In genomic region chr1:235128453-235129328, GRCh38 we compare ENCODE assay signal across 8 cellular contexts. TPM values are rescaled to one million over a fixed set of nuclear protein-coding genes. Genes with fewer than 3 reads are reported as not detected.
DNase-seq lines count a peak whose midpoint lies in the region; ATAC-seq, FAIRE-seq and TF ChIP-seq lines count a peak whose summit lies in the region.

Gene TOMM20, minus strand, starts transcription at chr1:235128837. Its CDS starts 122 bp downstream, at chr1:235128715.

- no peak for TF ChIP-seq CTCF in D721Med (IDR thresholded peaks at IDR 0.05; ENCODE audit: insufficient read depth, missing control alignments)
- TF ChIP-seq CTCF in OCI-LY3 (IDR thresholded peaks at IDR 0.05; ENCODE audit: low read depth, low read length) = no peak

- peak; percentile 94 for ATAC-seq in GM21515 (IDR thresholded peaks at IDR 0.05; ENCODE audit: unreplicated experiment)

- H3K36me3 ChIP-seq in OCI-LY3 (replicated peaks; ENCODE audit: low read depth, low read length) = peaks cover 29% of the 10 kb centered on the region

- no peaks in the 10 kb centered on the region for H3K27me3 ChIP-seq in OCI-LY3 (ENCODE audit: low read depth, low read length)
- H3K27me3 ChIP-seq in mononuclear cell (ENCODE audit: insufficient read depth, low read length) = no peaks in the 10 kb centered on the region

- H3K9ac ChIP-seq in OCI-LY3 (ENCODE audit: low read length) = peak within 1 kb of the TSS; percentile 85

- peaks cover 55% of the 10 kb centered on the region for H3K79me2 ChIP-seq in OCI-LY3 (ENCODE audit: low read length)

- H3K27ac ChIP-seq in OCI-LY3 (ENCODE audit: low read length) = peak within 1 kb of the TSS; percentile 60

- FAIRE-seq in D721Med (lab: Jason Lieb, UNC) = peak; percentile 73

- H3K9me3 ChIP-seq in OCI-LY3 (ENCODE audit: insufficient read depth, low read length) = no peaks in the 10 kb centered on the region
- no peaks in the 10 kb centered on the region for H3K9me3 ChIP-seq in mononuclear cell (ENCODE audit: low read depth, low read length)

- peaks cover 39% of the 10 kb centered on the region for H4K20me1 ChIP-seq in OCI-LY3 (ENCODE audit: insufficient read depth, low read length)

- DNase-seq in D721Med (ENCODE audit: insufficient read length, low spot score) (peak; percentile 94), HuH-7 (ENCODE audit: low spot score) (peak; percentile 96), epidermal melanocyte (ENCODE audit: insufficient read length, low spot score) (peak; percentile 92)
- peak; percentile 97 for DNase-seq in activated CD8-positive, alpha-beta memory T cell treated with anti-CD3 and anti-CD28 coated beads, Interleukin-2, amount 50 U/mL, for 48 hours
- peak; percentile 75 to 86 for DNase-seq in stimulated activated CD8-positive, alpha-beta memory T cell treated with anti-CD3 and anti-CD28 coated beads, Interleukin-4, amount 100 ng/mL, for 1 hour (ENCODE audit: low read depth in 2 of 2, low spot score in 1 of 2)

- H3K4me3 ChIP-seq in OCI-LY3 (ENCODE audit: low read length) (peak within 1 kb of the TSS; percentile 94), mononuclear cell (ENCODE audit: low read length) (peak within 1 kb of the TSS; percentile 97)

- peak within 1 kb of the TSS; percentile 99 for H3K4me2 ChIP-seq in OCI-LY3 (ENCODE audit: low read length)

- H2AFZ ChIP-seq in OCI-LY3 (ENCODE audit: low read depth, low read length) = peak within 1 kb of the TSS; percentile 73

- peaks cover 18% of the 10 kb centered on the region for H3K4me1 ChIP-seq in OCI-LY3 (ENCODE audit: low read length)
- H3K4me1 ChIP-seq in mononuclear cell (ENCODE audit: insufficient read depth, low read length) = peaks cover 35% of the 10 kb centered on the region

RNA-seq across cellular contexts. Expression of gene TOMM20, which starts in this region (rescaled TPM):
- total RNA-seq in mononuclear cell = 89.1 TPM

Comparison
In these comparisons a context has a peak if more than half of its experiments do, and no peak if none do; other contexts are left out.
1. Peak in every context shown above with its lines: DNase-seq, ATAC-seq, H3K4me3 ChIP-seq and H3K27ac ChIP-seq.